Comparison of ENCODE assay signal across 8 cellular contexts in genomic region chr5:177366528-177367322, GRCh38. TPM values are rescaled to one million over a fixed set of nuclear protein-coding genes. Genes with fewer than 3 reads are reported as not detected.
DNase-seq lines count a peak whose midpoint lies in the region; ATAC-seq, FAIRE-seq and TF ChIP-seq lines count a peak whose summit lies in the region.

No MANE protein-coding gene starts in this region.

- H3K9me3 ChIP-seq in keratinocyte (ENCODE audit: control insufficient read depth, low read depth, low read length): no peaks in the 10 kb centered on the region

- no peaks in the 10 kb centered on the region for H3K79me2 ChIP-seq in keratinocyte (ENCODE audit: control insufficient read depth, insufficient read depth, low read length)

- peaks cover 0 to 19% of the 10 kb centered on the region in 2 experiments for H3K36me3 ChIP-seq in keratinocyte (ENCODE audit: control insufficient read depth in 2 of 2, extremely low read depth in 1 of 2, insufficient read depth in 2 of 2, low read length in 2 of 2)

- H2AFZ ChIP-seq in keratinocyte (ENCODE audit: control insufficient read depth, low read length): peak overlapping the region; percentile 72

- ATAC-seq in GM21576 (IDR thresholded peaks at IDR 0.05; ENCODE audit: unreplicated experiment) (no peak), GM21447 (IDR thresholded peaks at IDR 0.05; ENCODE audit: unreplicated experiment) (no peak)

- DNase-seq in HuH-7 (ENCODE audit: low spot score) (peak; percentile 99), cardiac fibroblast (ENCODE audit: low read depth in 2 of 2) (peak; percentile 75 to 91), keratinocyte (ENCODE audit: low read depth, low spot score) (no peak), smooth muscle cell of the brain vasculature (ENCODE audit: low read depth, low spot score) (peak; percentile 63)
- no peak for DNase-seq in T-helper 2 cell treated with Interferon-gamma antibody and Interleukin-4, amounts not matched to agents 5 μg/mL and 100 μg/mL, for 36 hours (ENCODE audit: low spot score)
- DNase-seq in effector CD8-positive, alpha-beta T cell (lab: John Stamatoyannopoulos, UW): no peak

- peak overlapping the region; percentile 41 for H3K4me2 ChIP-seq in keratinocyte (ENCODE audit: control insufficient read depth, extremely low read depth, insufficient read depth, low read depth, low read length)

- no peaks in the 10 kb centered on the region for H3K27me3 ChIP-seq in keratinocyte (ENCODE audit: control insufficient read depth, extremely low read depth, insufficient read depth, low read length)

- no peaks in the 10 kb centered on the region for H4K20me1 ChIP-seq in keratinocyte (ENCODE audit: control insufficient read depth, extremely low read depth, insufficient read depth, low read length)

- dilution Hi-C loops in keratinocyte (cut with MboI; ENCODE audit: extremely low pct_ligation_motif_present, low sequenced_read_pairs): no loop called here

- H3K36me3 Mint-ChIP-seq in T-helper 2 cell treated with Interferon-gamma antibody and Interleukin-4, amounts not matched to agents 5 μg/mL and 100 μg/mL, for 36 hours (ENCODE audit: low read depth): peaks cover 51% of the 10 kb centered on the region

- no peak overlapping the region for H3K27ac ChIP-seq in keratinocyte (ENCODE audit: control insufficient read depth, insufficient read depth, low read length)

- no peaks in the 10 kb centered on the region for H3K9me3 Mint-ChIP-seq in T-helper 2 cell treated with Interferon-gamma antibody and Interleukin-4, amounts not matched to agents 5 μg/mL and 100 μg/mL, for 36 hours

- peaks cover 46% of the 10 kb centered on the region for H3K4me1 Mint-ChIP-seq in T-helper 2 cell treated with Interferon-gamma antibody and Interleukin-4, amounts not matched to agents 5 μg/mL and 100 μg/mL, for 36 hours (ENCODE audit: low read depth)

- H3K4me3 ChIP-seq in cardiac fibroblast (replicated peaks in 1 of 2; ENCODE audit: low read depth in 2 of 2, low read length in 2 of 2) (peak overlapping the region; percentile 44 to 45), keratinocyte (ENCODE audit: control insufficient read depth in 2 of 3, extremely low read depth in 1 of 3, insufficient read depth in 2 of 3, low read depth in 1 of 3, low read length in 3 of 3) (peak overlapping the region in 1 of 3 experiments; percentile 48)

- peaks cover 49% of the 10 kb centered on the region for H3K4me1 ChIP-seq in keratinocyte (ENCODE audit: control insufficient read depth, extremely low read depth, insufficient read depth, low read length)

- H3K27me3 Mint-ChIP-seq in T-helper 2 cell treated with Interferon-gamma antibody and Interleukin-4, amounts not matched to agents 5 μg/mL and 100 μg/mL, for 36 hours (ENCODE audit: low read depth): no peaks in the 10 kb centered on the region

- no peaks in the 10 kb centered on the region for H3K9me1 ChIP-seq in keratinocyte (ENCODE audit: control insufficient read depth, extremely low read depth, insufficient read depth, low read length)

- TF ChIP-seq CTCF in cardiac fibroblast (IDR thresholded peaks at IDR 0.05; ENCODE audit: low read depth, low read length): no peak
- no peak for TF ChIP-seq CTCF in keratinocyte (optimal IDR thresholded peaks at IDR 0.05 in 1 of 3, IDR thresholded peaks at IDR 0.05 in 1 of 3, conservative IDR thresholded peaks at IDR 0.05 in 1 of 3; ENCODE audit: extremely low read depth in 1 of 3, insufficient read depth in 2 of 3, low read length in 3 of 3)

- H3K9ac ChIP-seq in keratinocyte (ENCODE audit: control insufficient read depth, extremely low read depth, insufficient read depth, low read length): peak overlapping the region; percentile 54

- no peak for FAIRE-seq in keratinocyte (lab: Jason Lieb, UNC)

- no peak overlapping the region for H3K4me3 Mint-ChIP-seq in T-helper 2 cell treated with Interferon-gamma antibody and Interleukin-4, amounts not matched to agents 5 μg/mL and 100 μg/mL, for 36 hours

- no peak overlapping the region for H3K27ac Mint-ChIP-seq in T-helper 2 cell treated with Interferon-gamma antibody and Interleukin-4, amounts not matched to agents 5 μg/mL and 100 μg/mL, for 36 hours

RNA-seq across cellular contexts. Expression of gene RGS14, which starts 9.0 kb away (rescaled TPM):
- 8.6 to 10.6 TPM (median 9.3 TPM) in 3 replicates for polyA plus RNA-seq in keratinocyte
- polyA plus RNA-seq in keratinocyte (2011; ENCODE audit: low read depth): 1.1 TPM
- polyA plus RNA-seq in keratinocyte (2011; cell fraction: cytosol; rRNA removed): 5.3 and 14.2 TPM in 2 replicates
- 12.9 and 17.9 TPM in 2 replicates for polyA plus RNA-seq in keratinocyte (2011; cell fraction: nucleus; rRNA removed)
- 3.5 and 10.1 TPM in 2 replicates for polyA plus RNA-seq in keratinocyte (2012; ENCODE audit: low replicate concordance)
- 3.4 to 13.1 TPM (median 5.4 TPM) in 3 replicates for polyA minus RNA-seq in keratinocyte
- polyA minus RNA-seq in keratinocyte (2011; cell fraction: cytosol; rRNA and poly(A)+ RNA removed): 10.2 TPM
- polyA minus RNA-seq in keratinocyte (2011; cell fraction: nucleus; rRNA and poly(A)+ RNA removed): 4.0 and 5.9 TPM in 2 replicates

RNA-seq across cellular contexts. Expression of gene LMAN2, which starts 15.3 kb away (rescaled TPM):
- 105 to 147 TPM (median 146 TPM) in 3 replicates for polyA plus RNA-seq in keratinocyte
- 123 TPM for polyA plus RNA-seq in keratinocyte (2011; ENCODE audit: low read depth)
- polyA plus RNA-seq in keratinocyte (2011; cell fraction: cytosol; rRNA removed): 97.8 and 116 TPM in 2 replicates
- 203 and 245 TPM in 2 replicates for polyA plus RNA-seq in keratinocyte (2011; cell fraction: nucleus; rRNA removed)
- polyA plus RNA-seq in keratinocyte (2012; ENCODE audit: low replicate concordance): 87.3 and 153 TPM in 2 replicates
- 165 to 210 TPM (median 166 TPM) in 3 replicates for polyA minus RNA-seq in keratinocyte
- polyA minus RNA-seq in keratinocyte (2011; cell fraction: cytosol; rRNA and poly(A)+ RNA removed): 248 TPM
- 118 and 135 TPM in 2 replicates for polyA minus RNA-seq in keratinocyte (2011; cell fraction: nucleus; rRNA and poly(A)+ RNA removed)

RNA-seq across cellular contexts. Expression of gene SLC34A1, which starts 17.5 kb away (rescaled TPM):
- polyA plus RNA-seq in keratinocyte: 0.02 to 0.07 TPM (median 0.06 TPM) in 3 replicates
- polyA plus RNA-seq in keratinocyte (2011; ENCODE audit: low read depth): not detected
- polyA plus RNA-seq in keratinocyte (2011; cell fraction: cytosol; rRNA removed): 0.04 TPM in 1 of 2 replicates, not detected in the other
- polyA plus RNA-seq in keratinocyte (2011; cell fraction: nucleus; rRNA removed): 0.11 and 0.13 TPM in 2 replicates
- 0.06 TPM in 1 of 2 replicates, not detected in the other for polyA plus RNA-seq in keratinocyte (2012; ENCODE audit: low replicate concordance)
- polyA minus RNA-seq in keratinocyte: 0.22 to 0.30 TPM in 2 of 3 replicates, not detected in the other
- not detected for polyA minus RNA-seq in keratinocyte (2011; cell fraction: cytosol; rRNA and poly(A)+ RNA removed)
- 0.32 and 0.47 TPM in 2 replicates for polyA minus RNA-seq in keratinocyte (2011; cell fraction: nucleus; rRNA and poly(A)+ RNA removed)

RNA-seq across cellular contexts. Expression of gene PFN3, which starts 33.7 kb away (rescaled TPM):
- not detected in 3 replicates for polyA plus RNA-seq in keratinocyte
- polyA plus RNA-seq in keratinocyte (2011; ENCODE audit: low read depth): not detected
- polyA plus RNA-seq in keratinocyte (2011; cell fraction: cytosol; rRNA removed): not detected in 2 replicates
- not detected in 2 replicates for polyA plus RNA-seq in keratinocyte (2011; cell fraction: nucleus; rRNA removed)
- polyA plus RNA-seq in keratinocyte (2012; ENCODE audit: low replicate concordance): not detected in 2 replicates
- not detected in 3 replicates for polyA minus RNA-seq in keratinocyte
- not detected for polyA minus RNA-seq in keratinocyte (2011; cell fraction: cytosol; rRNA and poly(A)+ RNA removed)
- polyA minus RNA-seq in keratinocyte (2011; cell fraction: nucleus; rRNA and poly(A)+ RNA removed): not detected in 2 replicates

RNA-seq across cellular contexts. Expression of gene F12, which starts 42.6 kb away (rescaled TPM):
- polyA plus RNA-seq in keratinocyte: 6.0 to 11.2 TPM (median 7.7 TPM) in 3 replicates
- polyA plus RNA-seq in keratinocyte (2011; ENCODE audit: low read depth): 2.1 TPM
- 6.1 and 18.8 TPM in 2 replicates for polyA plus RNA-seq in keratinocyte (2011; cell fraction: cytosol; rRNA removed)
- 5.3 and 8.8 TPM in 2 replicates for polyA plus RNA-seq in keratinocyte (2011; cell fraction: nucleus; rRNA removed)
- 13.5 and 15.7 TPM in 2 replicates for polyA plus RNA-seq in keratinocyte (2012; ENCODE audit: low replicate concordance)
- 2.7 to 6.3 TPM (median 2.9 TPM) in 3 replicates for polyA minus RNA-seq in keratinocyte
- polyA minus RNA-seq in keratinocyte (2011; cell fraction: cytosol; rRNA and poly(A)+ RNA removed): 20.7 TPM
- polyA minus RNA-seq in keratinocyte (2011; cell fraction: nucleus; rRNA and poly(A)+ RNA removed): 3.8 and 4.1 TPM in 2 replicates

Comparison
In these comparisons a context has a peak if more than half of its experiments do, and no peak if none do; other contexts are left out.
1. DNase-seq: peak in HuH-7 (single experiment), cardiac fibroblast (2 of 2) and smooth muscle cell of the brain vasculature (single experiment); none in keratinocyte (single experiment), T-helper 2 cell treated with Interferon-gamma antibody and Interleukin-4, amounts not matched to agents 5 μg/mL and 100 μg/mL, for 36 hours (single experiment) and effector CD8-positive, alpha-beta T cell (single experiment).